In the genomic region with DNA sequence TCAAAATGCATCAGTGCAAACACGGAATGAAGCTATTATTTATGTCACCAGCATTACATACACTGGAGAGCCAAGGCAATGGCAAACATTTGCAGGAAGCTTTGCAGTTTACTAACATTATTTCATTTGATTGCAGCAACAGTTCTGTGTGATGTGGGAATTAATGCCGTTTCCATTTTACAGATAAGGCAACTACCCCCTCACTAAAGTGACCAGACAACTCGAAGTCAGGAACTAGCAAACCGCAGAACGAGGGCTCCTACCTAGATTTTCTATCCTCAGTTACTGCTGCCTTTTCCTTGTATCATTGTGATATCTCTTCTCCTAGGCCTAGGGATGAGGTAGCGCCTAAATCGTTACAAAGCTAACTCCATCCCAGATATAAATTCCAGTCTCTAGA, we compare ENCODE assay signal across 22 cellular contexts.
"Had no signal": no experiment of that assay in that cellular context is flagged by ENCODE, and none has a peak within 500 bp of the region (broad histone marks: within the 10 kb centered on the region; RNA-seq: fewer than 3 reads in every experiment).

No MANE protein-coding gene starts in this region.

- H3K27me3 ChIP-seq: heart right ventricle, neural progenitor cell, spleen, testis, transverse colon had no signal

- ATAC-seq: activated T-helper 17 cell treated with anti-CD3 and anti-CD28 coated beads, Interleukin-2, amount 50 U/mL, for 72 hours; heart right ventricle; naive thymus-derived CD8-positive, alpha-beta T cell; right cardiac atrium; stimulated activated naive CD8-positive, alpha-beta T cell treated with anti-CD3 and anti-CD28 coated beads, Interleukin-15, Interleukin-2, amounts not matched to agents 100 U/mL and 50 U/mL, for 24 hours had no signal

- H3K9me3 ChIP-seq: testis, transverse colon had no signal

- H3K4me1 ChIP-seq: neural progenitor cell, spleen, testis had no signal

- H3K9me3 Mint-ChIP-seq: activated CD4-positive, alpha-beta memory T cell treated with anti-CD3 and anti-CD28 coated beads for 36 hours; activated CD4-positive, alpha-beta T cell treated with anti-CD3 and anti-CD28 coated beads, Interleukin-2, amount 10 ng/mL, durations not matched to agents 24 days and 14 days; activated T-cell treated with anti-CD3 and anti-CD28 coated beads, Interleukin-2, amount 50 U/mL, for 24 hours; activated T-helper 17 cell treated with anti-CD3 and anti-CD28 coated beads, Interleukin-2, amount 50 U/mL, for 72 hours had no signal

- H3K27ac ChIP-seq: neural progenitor cell, spleen, testis, transverse colon had no signal

- H3K27ac Mint-ChIP-seq: activated CD4-positive, alpha-beta memory T cell treated with anti-CD3 and anti-CD28 coated beads for 36 hours; activated CD4-positive, alpha-beta T cell treated with anti-CD3 and anti-CD28 coated beads, Interleukin-2, amount 10 ng/mL, durations not matched to agents 24 days and 14 days; activated T-cell treated with anti-CD3 and anti-CD28 coated beads, Interleukin-2, amount 50 U/mL, for 24 hours; activated T-helper 17 cell treated with anti-CD3 and anti-CD28 coated beads, Interleukin-2, amount 50 U/mL, for 72 hours; naive thymus-derived CD8-positive, alpha-beta T cell; neural progenitor cell had no signal

- H3K36me3 ChIP-seq: heart right ventricle, neural progenitor cell, spleen, transverse colon had no signal

- H3K4me3 ChIP-seq: heart right ventricle, neural progenitor cell, spleen, testis, transverse colon had no signal

- DNase-seq: activated CD4-positive, alpha-beta memory T cell treated with anti-CD3 and anti-CD28 coated beads for 36 hours; activated CD4-positive, alpha-beta T cell treated with anti-CD3 and anti-CD28 coated beads, Interleukin-2, amount 10 ng/mL, durations not matched to agents 24 days and 14 days; activated CD4-positive, CD25-positive, alpha-beta regulatory T cell treated with anti-CD3 and anti-CD28 coated beads, Interleukin-2, amount 50 U/mL, for 72 hours; activated CD8-positive, alpha-beta memory T cell treated with anti-CD3 and anti-CD28 coated beads, Interleukin-2, amount 50 U/mL, for 48 hours; activated gamma-delta T cell treated with Interleukin-2 at 50 U/mL for 16 hours; activated naive CD4-positive, alpha-beta T cell treated with anti-CD3 and anti-CD28 coated beads, Interleukin-2, amount 50 U/mL, for 16 hours; activated T-cell treated with anti-CD3 and anti-CD28 coated beads, Interleukin-2, amount 50 U/mL, for 24 hours; amniotic stem cell; caudate nucleus; cortex of kidney; foreskin melanocyte; heart right ventricle; naive thymus-derived CD8-positive, alpha-beta T cell; posterior cingulate gyrus; right cardiac atrium; spleen; stimulated activated CD4-positive, alpha-beta T cell treated with anti-CD3 and anti-CD28 coated beads, Interleukin-2, amount 100 ng/mL, for 48 hours; stimulated activated naive CD8-positive, alpha-beta T cell treated with anti-CD3 and anti-CD28 coated beads, Interleukin-15, Interleukin-2, amounts not matched to agents 100 U/mL and 50 U/mL, for 24 hours; testis; transverse colon had no signal

- H2AFZ ChIP-seq: neural progenitor cell had no signal

- H3K4me3 Mint-ChIP-seq: activated CD4-positive, alpha-beta memory T cell treated with anti-CD3 and anti-CD28 coated beads for 36 hours; activated CD4-positive, alpha-beta T cell treated with anti-CD3 and anti-CD28 coated beads, Interleukin-2, amount 10 ng/mL, durations not matched to agents 24 days and 14 days; activated T-cell treated with anti-CD3 and anti-CD28 coated beads, Interleukin-2, amount 50 U/mL, for 24 hours; activated T-helper 17 cell treated with anti-CD3 and anti-CD28 coated beads, Interleukin-2, amount 50 U/mL, for 72 hours; naive thymus-derived CD8-positive, alpha-beta T cell; neural progenitor cell had no signal

- H3K9ac ChIP-seq: neural progenitor cell had no signal

- H3K4me1 Mint-ChIP-seq: activated CD4-positive, alpha-beta T cell treated with anti-CD3 and anti-CD28 coated beads, Interleukin-2, amount 10 ng/mL, durations not matched to agents 24 days and 14 days; activated T-helper 17 cell treated with anti-CD3 and anti-CD28 coated beads, Interleukin-2, amount 50 U/mL, for 72 hours; naive thymus-derived CD8-positive, alpha-beta T cell had no signal

- H3K4me2 ChIP-seq: neural progenitor cell had no signal

- H3K36me3 Mint-ChIP-seq: activated CD4-positive, alpha-beta memory T cell treated with anti-CD3 and anti-CD28 coated beads for 36 hours; naive thymus-derived CD8-positive, alpha-beta T cell had no signal
